In genomic region chr5:178392386-178392785, GRCh38 we compare ENCODE assay signal across 17 cellular contexts.
DNase-seq lines count a peak whose midpoint lies in the region; ATAC-seq, FAIRE-seq and TF ChIP-seq lines count a peak whose summit lies in the region.
"Had no signal": no experiment of that assay in that cellular context is flagged by ENCODE, and none has a peak within 500 bp of the region (broad histone marks: within the 10 kb centered on the region; RNA-seq: fewer than 3 reads in every experiment).

No MANE protein-coding gene starts in this region.

- H3K27ac Mint-ChIP-seq in glutamatergic neuron (ENCODE audit: unreplicated experiment) (peak overlapping the region; percentile 26), neural progenitor cell (peak overlapping the region; percentile 40)
- H3K27ac Mint-ChIP-seq: CD4-positive, alpha-beta memory T cell had no signal

- intact Hi-C loops in left cardiac atrium (cut with DNase I) = no loop called here
- intact Hi-C loops in left ventricle myocardium superior (cut with micrococcal nuclease) = no loop called here
- intact Hi-C loops in aorta (cut with DNase I) = no loop called here

- H3K27ac ChIP-seq in neural progenitor cell (no peak overlapping the region), aorta (ENCODE audit: low read depth in 1 of 2, low read length in 2 of 2) (no peak overlapping the region), small intestine (ENCODE audit: low read depth in 1 of 2, low read length in 1 of 2) (no peak overlapping the region)
- H3K27ac ChIP-seq: A549, GM23248 had no signal

- no peaks in the 10 kb centered on the region for H3F3A ChIP-seq in neural progenitor cell (ENCODE audit: low read depth)

- peaks cover 6% of the 10 kb centered on the region for H3K9me3 Mint-ChIP-seq in glutamatergic neuron (ENCODE audit: unreplicated experiment)
- no peaks in the 10 kb centered on the region for H3K9me3 Mint-ChIP-seq in neural progenitor cell
- H3K9me3 Mint-ChIP-seq: CD4-positive, alpha-beta memory T cell had no signal

- FAIRE-seq in small intestine (lab: Jason Lieb, UNC) = no peak
- FAIRE-seq: A549 had no signal

- H3K27me3 ChIP-seq in neural progenitor cell (no peaks in the 10 kb centered on the region), aorta (ENCODE audit: control insufficient read depth in 1 of 2, insufficient read depth in 2 of 2, low read length in 1 of 2) (no peaks in the 10 kb centered on the region), small intestine (ENCODE audit: control insufficient read depth in 2 of 2, insufficient read depth in 2 of 2, low read length in 2 of 2) (no peaks in the 10 kb centered on the region)

- TF ChIP-seq CTCF in glutamatergic neuron (IDR thresholded peaks at IDR 0.05; ENCODE audit: partially characterized antibody, unreplicated experiment) = no peak
- TF ChIP-seq CTCF in neural progenitor cell (IDR thresholded peaks at IDR 0.05) = no peak

- H3K4me1 ChIP-seq in neural progenitor cell = peaks cover 15% of the 10 kb centered on the region
- H3K4me1 ChIP-seq in aorta (ENCODE audit: control insufficient read depth in 1 of 2, insufficient read depth in 2 of 2, low read length in 2 of 2) = no peaks in the 10 kb centered on the region
- H3K4me1 ChIP-seq in small intestine (ENCODE audit: control insufficient read depth in 2 of 2, insufficient read depth in 1 of 2, low read depth in 1 of 2, low read length in 1 of 2) = no peaks in the 10 kb centered on the region
- H3K4me1 ChIP-seq: A549 had no signal

- H3K36me3 Mint-ChIP-seq in glutamatergic neuron (ENCODE audit: unreplicated experiment) (no peaks in the 10 kb centered on the region), neural progenitor cell (no peaks in the 10 kb centered on the region)
- H3K36me3 Mint-ChIP-seq: CD4-positive, alpha-beta memory T cell had no signal

- H3K4me3 Mint-ChIP-seq in glutamatergic neuron (ENCODE audit: unreplicated experiment) (peak overlapping the region; percentile 6), neural progenitor cell (no peak overlapping the region)
- H3K4me3 Mint-ChIP-seq: CD4-positive, alpha-beta memory T cell had no signal

- DNase-seq in left cardiac atrium = peak; percentile 13
- no peak for DNase-seq in left ventricle myocardium superior
- no peak for DNase-seq in glutamatergic neuron
- DNase-seq in neural progenitor cell (ENCODE audit: low spot score) = no peak
- DNase-seq in aorta = peak; percentile 33 to 41
- no peak for DNase-seq in small intestine
- no peak for DNase-seq in putamen (ENCODE audit: low spot score)
- DNase-seq: CD4-positive, alpha-beta memory T cell; DMS153; GM23248; NCI-H1092 treated with DMSO at 0.1 percent for 48 hours; NCI-H146; NCI-H2081 had no signal

- no peak overlapping the region for H3K9ac ChIP-seq in neural progenitor cell
- H3K9ac ChIP-seq: GM23248 had no signal

- ATAC-seq in left cardiac atrium (no peak), left ventricle myocardium superior (no peak), aorta (ENCODE audit: low FRiP score) (no peak), GM21825 (IDR thresholded peaks at IDR 0.05; ENCODE audit: unreplicated experiment) (no peak)
- ATAC-seq: A549, HCT116, Panc1 had no signal

- H3K4me1 Mint-ChIP-seq in glutamatergic neuron (ENCODE audit: low read depth, unreplicated experiment) (peaks cover 41% of the 10 kb centered on the region), neural progenitor cell (peaks cover 49% of the 10 kb centered on the region)
- H3K4me1 Mint-ChIP-seq: CD4-positive, alpha-beta memory T cell had no signal

- H3K4me3 ChIP-seq in neural progenitor cell (no peak overlapping the region), aorta (ENCODE audit: low read length in 2 of 2) (no peak overlapping the region), small intestine (ENCODE audit: low read depth in 1 of 2, low read length in 2 of 2) (no peak overlapping the region)
- H3K4me3 ChIP-seq: A549, GM23248 had no signal

- H3K9me3 ChIP-seq in neural progenitor cell (ENCODE audit: low read depth) = no peaks in the 10 kb centered on the region
- no peaks in the 10 kb centered on the region for H3K9me3 ChIP-seq in aorta (ENCODE audit: control insufficient read depth, low read length)
- no peaks in the 10 kb centered on the region for H3K9me3 ChIP-seq in small intestine (ENCODE audit: control insufficient read depth, low read depth)
- H3K9me3 ChIP-seq: A549 had no signal

- H3K79me2 ChIP-seq in neural progenitor cell (ENCODE audit: low read depth) = no peaks in the 10 kb centered on the region

- H3K36me3 ChIP-seq in neural progenitor cell (no peaks in the 10 kb centered on the region), aorta (ENCODE audit: control insufficient read depth in 1 of 2, insufficient read depth in 2 of 2, low read length in 1 of 2) (no peaks in the 10 kb centered on the region), small intestine (ENCODE audit: control insufficient read depth in 2 of 2, insufficient read depth in 2 of 2, low read length in 2 of 2) (no peaks in the 10 kb centered on the region)

- WGBS in aorta, 2 donors = 90 to 92% methylated on average over 7 of the region's 7 CpGs
- 77 to 85% (median 83%) methylated on average over 7 of the region's 7 CpGs for WGBS in small intestine, 3 donors

- H4K20me1 ChIP-seq in neural progenitor cell (ENCODE audit: low read depth) = no peaks in the 10 kb centered on the region

- H2AFZ ChIP-seq in neural progenitor cell (replicated peaks) = no peak overlapping the region
- H2AFZ ChIP-seq: GM23248 had no signal

- no peak overlapping the region for H3K4me2 ChIP-seq in neural progenitor cell
- H3K4me2 ChIP-seq: A549 had no signal

- H3K27me3 Mint-ChIP-seq in glutamatergic neuron (ENCODE audit: unreplicated experiment) (peaks cover 9% of the 10 kb centered on the region), neural progenitor cell (ENCODE audit: insufficient read depth, low read depth) (peaks cover 16% of the 10 kb centered on the region)

Comparison
In these comparisons a context has a peak if more than half of its experiments do, and no peak if none do; other contexts are left out.
1. DNase-seq: peak in left cardiac atrium (single experiment) and aorta (2 of 2); none in left ventricle myocardium superior (single experiment), glutamatergic neuron (single experiment), neural progenitor cell (single experiment), small intestine (single experiment) and putamen (single experiment).